20 cellular contexts compared by ENCODE assay signal in the genomic region with DNA sequence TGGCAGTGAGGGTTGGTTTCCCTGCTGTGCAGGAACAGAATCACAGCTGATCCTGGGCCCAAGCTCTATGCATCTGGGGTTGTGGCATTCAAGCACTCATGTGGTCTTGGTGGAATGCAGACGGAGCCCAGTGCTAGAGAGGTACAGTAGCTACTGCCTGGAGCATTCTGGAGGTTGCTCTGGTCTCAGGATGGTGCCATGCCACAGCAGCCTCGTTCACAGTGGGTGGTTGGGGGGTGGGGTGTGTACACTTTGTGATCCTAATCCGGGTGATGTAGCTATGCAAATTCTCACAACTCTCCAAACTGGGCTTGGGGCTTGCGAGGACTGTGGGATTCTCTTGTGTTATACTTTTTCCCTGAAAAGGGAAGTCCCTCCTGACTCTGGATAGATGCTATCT. TPM values are rescaled to one million over a fixed set of nuclear protein-coding genes. Genes with fewer than 3 reads are reported as not detected.
DNase-seq lines count a peak whose midpoint lies in the region; ATAC-seq and TF ChIP-seq lines count a peak whose summit lies in the region.
"Had no signal": no experiment of that assay in that cellular context is flagged by ENCODE, and none has a peak within 500 bp of the region (broad histone marks: within the 10 kb centered on the region; RNA-seq: fewer than 3 reads in every experiment).

No MANE protein-coding gene starts in this region.

- H3K4me3 Mint-ChIP-seq in activated naive CD4-positive, alpha-beta T cell treated with anti-CD3 and anti-CD28 coated beads, Interleukin-2, amount 50 U/mL, for 24 hours: peak overlapping the region; percentile 31
- H3K4me3 Mint-ChIP-seq in WTC11: peak overlapping the region; percentile 14
- H3K4me3 Mint-ChIP-seq in chondrocyte (ENCODE audit: unreplicated experiment): no peak overlapping the region
- H3K4me3 Mint-ChIP-seq: type B pancreatic cell had no signal

- ATAC-seq in activated naive CD4-positive, alpha-beta T cell treated with anti-CD3 and anti-CD28 coated beads, Interleukin-2, amount 50 U/mL, for 72 hours: no peak
- peak; percentile 95 for ATAC-seq in WTC11
- no peak for ATAC-seq in left lobe of liver
- peak; percentile 70 for ATAC-seq in upper lobe of right lung
- ATAC-seq in GM21526 (IDR thresholded peaks at IDR 0.05; ENCODE audit: low FRiP score, unreplicated experiment): no peak
- ATAC-seq in GM18867 (IDR thresholded peaks at IDR 0.05; ENCODE audit: unreplicated experiment): no peak

- no peak for TF ChIP-seq CTCF in WTC11 (IDR thresholded peaks at IDR 0.05)
- no peak for TF ChIP-seq CTCF in upper lobe of right lung (IDR thresholded peaks at IDR 0.05)
- no peak for TF ChIP-seq CTCF in chondrocyte (IDR thresholded peaks at IDR 0.05)

- peak overlapping the region; percentile 75 for H3K27ac Mint-ChIP-seq in activated naive CD4-positive, alpha-beta T cell treated with anti-CD3 and anti-CD28 coated beads, Interleukin-2, amount 50 U/mL, for 24 hours
- H3K27ac Mint-ChIP-seq in activated naive CD4-positive, alpha-beta T cell treated with anti-CD3 and anti-CD28 coated beads, Interleukin-2, amount 50 U/mL, for 72 hours: peak overlapping the region in 1 of 2 donors; percentile 61
- H3K27ac Mint-ChIP-seq in WTC11: peak overlapping the region; percentile 73
- H3K27ac Mint-ChIP-seq in chondrocyte (ENCODE audit: unreplicated experiment): no peak overlapping the region
- H3K27ac Mint-ChIP-seq: type B pancreatic cell had no signal

- H3K27me3 Mint-ChIP-seq in activated naive CD4-positive, alpha-beta T cell treated with anti-CD3 and anti-CD28 coated beads, Interleukin-2, amount 50 U/mL, for 24 hours: no peaks in the 10 kb centered on the region
- H3K27me3 Mint-ChIP-seq in WTC11 (ENCODE audit: low read depth): peaks cover 8% of the 10 kb centered on the region
- H3K27me3 Mint-ChIP-seq in chondrocyte (ENCODE audit: low read depth): peaks cover 48% of the 10 kb centered on the region
- H3K27me3 Mint-ChIP-seq: type B pancreatic cell had no signal

- H3K27me3 ChIP-seq in upper lobe of right lung: no peaks in the 10 kb centered on the region
- H3K27me3 ChIP-seq: ascending aorta had no signal

- H3K36me3 Mint-ChIP-seq in activated naive CD4-positive, alpha-beta T cell treated with anti-CD3 and anti-CD28 coated beads, Interleukin-2, amount 50 U/mL, for 24 hours: peaks cover 37% of the 10 kb centered on the region
- peaks cover 51 to 94% of the 10 kb centered on the region in 2 donors for H3K36me3 Mint-ChIP-seq in activated naive CD4-positive, alpha-beta T cell treated with anti-CD3 and anti-CD28 coated beads, Interleukin-2, amount 50 U/mL, for 72 hours
- H3K36me3 Mint-ChIP-seq in WTC11 (peaks cover 46% of the 10 kb centered on the region), chondrocyte (ENCODE audit: low read depth) (peaks cover 1% of the 10 kb centered on the region)

- intact Hi-C loops in upper lobe of right lung (cut with DNase I): no loop called here

- POLR2A ChIA-PET in WTC11 (lab: Charles Lee): interaction anchor here (1.2 kb wide), 1 partner anchor 22 kb away, joined by 4 read pairs; no protein-coding TSS in a partner anchor

- CTCF ChIA-PET in WTC11 (lab: Charles Lee): interaction anchor here (1.0 to 1.7 kb wide), 5 partner anchors 11 to 161 kb away, joined by 3 to 21 read pairs (median 5); no protein-coding TSS in a partner anchor

- H3K9me3 Mint-ChIP-seq in activated naive CD4-positive, alpha-beta T cell treated with anti-CD3 and anti-CD28 coated beads, Interleukin-2, amount 50 U/mL, for 24 hours: no peaks in the 10 kb centered on the region
- peaks cover 9 to 16% of the 10 kb centered on the region in 2 donors for H3K9me3 Mint-ChIP-seq in activated naive CD4-positive, alpha-beta T cell treated with anti-CD3 and anti-CD28 coated beads, Interleukin-2, amount 50 U/mL, for 72 hours
- H3K9me3 Mint-ChIP-seq in WTC11 (peaks cover 55% of the 10 kb centered on the region), chondrocyte (ENCODE audit: low read depth) (peaks cover 21% of the 10 kb centered on the region)

- no peaks in the 10 kb centered on the region for H3K4me1 ChIP-seq in upper lobe of right lung
- H3K4me1 ChIP-seq: ascending aorta had no signal

- no peaks in the 10 kb centered on the region for H3K9me3 ChIP-seq in upper lobe of right lung
- H3K9me3 ChIP-seq: ascending aorta had no signal

- H3K27ac ChIP-seq in upper lobe of right lung: no peak overlapping the region
- H3K27ac ChIP-seq: ascending aorta, WERI-Rb-1 had no signal

- H3K4me1 Mint-ChIP-seq in activated naive CD4-positive, alpha-beta T cell treated with anti-CD3 and anti-CD28 coated beads, Interleukin-2, amount 50 U/mL, for 24 hours: peaks cover 98% of the 10 kb centered on the region
- peaks cover 57% of the 10 kb centered on the region for H3K4me1 Mint-ChIP-seq in WTC11
- H3K4me1 Mint-ChIP-seq in chondrocyte (ENCODE audit: low read depth): no peaks in the 10 kb centered on the region

- no peaks in the 10 kb centered on the region for H3K36me3 ChIP-seq in upper lobe of right lung
- H3K36me3 ChIP-seq: ascending aorta, WERI-Rb-1 had no signal

- H3K4me3 ChIP-seq in upper lobe of right lung: no peak overlapping the region
- H3K4me3 ChIP-seq: ascending aorta had no signal

- no peak for DNase-seq in activated naive CD4-positive, alpha-beta T cell treated with anti-CD3 and anti-CD28 coated beads, Interleukin-2, amount 50 U/mL, for 72 hours (ENCODE audit: low spot score in 2 of 2)
- DNase-seq in WTC11 (ENCODE audit: low spot score) (peak; percentile 68), left lobe of liver (ENCODE audit: low spot score) (peak; percentile 30), upper lobe of right lung (peak; percentile 20), chondrocyte (ENCODE audit: low spot score) (no peak)
- DNase-seq: activated effector memory CD4-positive, alpha-beta T cell treated with anti-CD3 and anti-CD28 coated beads, Interleukin-2, amount 50 U/mL, for 16 hours; kidney glomerular epithelial cell; midbrain; NCI-H1048; NCI-H2081; NCI-H524; retina; Right ventricle myocardium superior; stimulated activated naive CD4-positive, alpha-beta T cell treated with Interleukin-2 at 50 U/mL for 16 hours; WERI-Rb-1 had no signal

TF ChIP-seq in WTC11, 78 proteins besides CTCF, POLR2A, EP300 and RAD21 (continues in another document):
- TF ChIP-seq SP1 (CRISPR knock-in tag; conservative IDR thresholded peaks at IDR 0.05) (peak; percentile 61), ZNF423 (CRISPR knock-in tag; IDR thresholded peaks at IDR 0.05) (peak; percentile 71), NFE2L1 (CRISPR knock-in tag; IDR thresholded peaks at IDR 0.05) (0 out of 2 replicates have a peak, but pooled peaks have one; percentile 39), TEAD1 (CRISPR knock-in tag; IDR thresholded peaks at IDR 0.05) (peak; percentile 87; the same call in 1 of the 2 replicates), USF2 (CRISPR knock-in tag; IDR thresholded peaks at IDR 0.05) (0 out of 2 replicates have a peak, but pooled peaks have one; percentile 16), ZSCAN18 (CRISPR knock-in tag; IDR thresholded peaks at IDR 0.05) (0 out of 2 replicates have a peak, but pooled peaks have one; percentile 43)
- TF ChIP-seq, protein P1, sequence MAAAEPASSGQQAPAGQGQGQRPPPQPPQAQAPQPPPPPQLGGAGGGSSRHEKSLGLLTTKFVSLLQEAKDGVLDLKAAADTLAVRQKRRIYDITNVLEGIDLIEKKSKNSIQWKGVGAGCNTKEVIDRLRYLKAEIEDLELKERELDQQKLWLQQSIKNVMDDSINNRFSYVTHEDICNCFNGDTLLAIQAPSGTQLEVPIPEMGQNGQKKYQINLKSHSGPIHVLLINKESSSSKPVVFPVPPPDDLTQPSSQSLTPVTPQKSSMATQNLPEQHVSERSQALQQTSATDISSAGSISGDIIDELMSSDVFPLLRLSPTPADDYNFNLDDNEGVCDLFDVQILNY (CRISPR knock-in tag; IDR thresholded peaks at IDR 0.05): no peak

RNA-seq across cellular contexts. Expression of gene FGD3, which starts 45.2 kb away (rescaled TPM):
- total RNA-seq in activated naive CD4-positive, alpha-beta T cell treated with anti-CD3 and anti-CD28 coated beads, Interleukin-2, amount 50 U/mL, for 72 hours: 10 to 100 TPM; 49.7 to 61.0 TPM
- total RNA-seq in WTC11 (2021) (1.7 to 1.9 TPM (median 1.8 TPM) in 3 replicates), left lobe of liver (2.3 TPM), upper lobe of right lung (21.6 TPM), chondrocyte (not detected in 3 replicates)

Comparison
In these comparisons a context has a peak if more than half of its experiments do, and no peak if none do; other contexts are left out.
1. ATAC-seq: peak in WTC11 (single experiment) and upper lobe of right lung (single experiment); none in activated naive CD4-positive, alpha-beta T cell treated with anti-CD3 and anti-CD28 coated beads, Interleukin-2, amount 50 U/mL, for 72 hours (0 of 2), left lobe of liver (single experiment), GM21526 (single experiment) and GM18867 (single experiment).
2. DNase-seq: peak in WTC11 (single experiment), left lobe of liver (single experiment) and upper lobe of right lung (single experiment); none in activated naive CD4-positive, alpha-beta T cell treated with anti-CD3 and anti-CD28 coated beads, Interleukin-2, amount 50 U/mL, for 72 hours (0 of 2) and chondrocyte (single experiment).